ENCODE assay signal across 8 cellular contexts in the genomic region with DNA sequence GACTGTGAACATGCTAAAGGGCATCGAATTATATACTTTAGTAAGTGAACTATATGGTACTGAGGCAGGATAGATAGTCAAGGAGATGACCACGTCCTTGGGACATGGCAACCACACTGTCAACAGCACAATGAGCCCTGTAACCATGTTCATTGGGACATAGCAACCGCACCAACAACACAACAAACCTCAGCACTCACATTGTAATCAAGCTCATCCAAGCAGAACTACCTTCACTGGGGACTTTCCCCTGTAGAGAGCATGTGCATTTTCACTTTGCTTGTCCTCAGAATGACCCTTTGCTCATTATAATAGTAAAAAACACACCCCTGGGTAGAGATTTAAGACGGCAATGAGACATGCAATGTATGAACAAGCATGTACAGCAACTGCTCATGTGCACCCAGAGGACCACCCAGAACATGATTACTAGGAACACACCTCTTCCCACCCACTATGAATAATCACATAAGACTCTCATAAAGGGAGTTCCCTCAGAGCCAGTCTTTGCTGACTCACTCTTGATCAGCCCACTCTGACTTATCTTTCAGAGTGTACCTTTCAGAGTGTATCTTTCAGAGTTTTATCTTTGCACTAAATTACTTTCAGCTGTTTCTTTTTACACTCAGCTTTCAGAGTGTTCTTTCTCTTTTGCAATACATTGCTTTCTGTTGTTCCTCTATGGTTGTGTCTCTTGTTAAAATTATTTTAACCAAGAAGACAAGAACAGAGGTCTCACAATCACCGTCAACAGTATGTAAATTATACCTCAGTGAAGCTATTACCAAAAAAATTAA. TPM values are rescaled to one million over a fixed set of nuclear protein-coding genes. Genes with fewer than 3 reads are reported as not detected.
DNase-seq lines count a peak whose midpoint lies in the region; ATAC-seq and TF ChIP-seq lines count a peak whose summit lies in the region.

No MANE protein-coding gene starts in this region.

- peak overlapping the region; percentile 88 for H3K27ac Mint-ChIP-seq in T-helper 1 cell treated with Interleukin-12 subunit alpha and Interleukin-12 subunit beta and Interleukin-4 antibody, amounts not matched to agents 30 μg/mL and 1 μg/mL, for 36 hours

- WGBS in mammary epithelial cell (ENCODE audit: low coverage, missing lambda C conversion rate): 27% methylated on average over 5 of the region's 5 CpGs

- H3K79me2 ChIP-seq in mammary epithelial cell (ENCODE audit: insufficient read depth, low read length): no peaks in the 10 kb centered on the region

- dilution Hi-C loops in mammary epithelial cell (cut with HindIII; ENCODE audit: low sequenced_read_pairs): no loop called here

- H3K9me3 ChIP-seq in mammary epithelial cell (replicated peaks; ENCODE audit: insufficient read depth, low read length) (no peaks in the 10 kb centered on the region), lower lobe of right lung (no peaks in the 10 kb centered on the region)

- CTCF ChIA-PET in mammary epithelial cell (lab: Charles Lee; ENCODE audit: low non-redundant PET): interaction anchor here (0.6 to 0.9 kb wide), 2 partner anchors 531 to 750 kb away, joined by 3 to 6 read pairs; a partner anchor contains a TSS

- no TSS peak for BruUV-seq in mammary epithelial cell (replicated peaks; lab: Mats Ljungman, UMichigan)

- H3K36me3 Mint-ChIP-seq in T-helper 1 cell treated with Interleukin-12 subunit alpha and Interleukin-12 subunit beta and Interleukin-4 antibody, amounts not matched to agents 30 μg/mL and 1 μg/mL, for 36 hours (ENCODE audit: low read depth): no peaks in the 10 kb centered on the region

- peaks cover 38% of the 10 kb centered on the region for H3K4me1 Mint-ChIP-seq in T-helper 1 cell treated with Interleukin-12 subunit alpha and Interleukin-12 subunit beta and Interleukin-4 antibody, amounts not matched to agents 30 μg/mL and 1 μg/mL, for 36 hours (ENCODE audit: low read depth)

- no peaks in the 10 kb centered on the region for H3K9me3 Mint-ChIP-seq in T-helper 1 cell treated with Interleukin-12 subunit alpha and Interleukin-12 subunit beta and Interleukin-4 antibody, amounts not matched to agents 30 μg/mL and 1 μg/mL, for 36 hours

- peak overlapping the region; percentile 66 for H3K4me2 ChIP-seq in mammary epithelial cell (ENCODE audit: insufficient read depth, low read depth, low read length)

- in situ Hi-C loops in mammary epithelial cell (cut with MboI; ENCODE audit: low sequenced_read_pairs in 2 of 2): no loop called here

- DNase-seq in DMS53 (lab: John Stamatoyannopoulos, UW) (peak; percentile 95), HS-27A (ENCODE audit: low read depth) (peak; percentile 76), mammary epithelial cell (peak; percentile 95), lower lobe of right lung (no peak), stromal cell of bone marrow (ENCODE audit: low read depth) (peak; percentile 65), NCI-H446 (lab: John Stamatoyannopoulos, UW) (no peak)

- H3K4me1 ChIP-seq in mammary epithelial cell (ENCODE audit: insufficient read depth, low read length): peaks cover 43% of the 10 kb centered on the region
- H3K4me1 ChIP-seq in lower lobe of right lung: peaks cover 19% of the 10 kb centered on the region

- TF ChIP-seq CTCF in mammary epithelial cell (conservative IDR thresholded peaks at IDR 0.05 in 1 of 2, IDR thresholded peaks at IDR 0.05 in 1 of 2; ENCODE audit: extremely low read depth in 1 of 2, insufficient read depth in 1 of 2, low read depth in 1 of 2, low read length in 2 of 2): no peak
- TF ChIP-seq CTCF in lower lobe of right lung (IDR thresholded peaks at IDR 0.05): no peak

- ATAC-seq in GM21447 (IDR thresholded peaks at IDR 0.05; ENCODE audit: unreplicated experiment) (peak; percentile 75), lower lobe of right lung (peak; percentile 84 to 93)

- H3K36me3 ChIP-seq in mammary epithelial cell (ENCODE audit: insufficient read depth, low read length): no peaks in the 10 kb centered on the region
- no peaks in the 10 kb centered on the region for H3K36me3 ChIP-seq in lower lobe of right lung

- peaks cover 11% of the 10 kb centered on the region for H3K27me3 Mint-ChIP-seq in T-helper 1 cell treated with Interleukin-12 subunit alpha and Interleukin-12 subunit beta and Interleukin-4 antibody, amounts not matched to agents 30 μg/mL and 1 μg/mL, for 36 hours (ENCODE audit: low read depth)

- intact Hi-C loops in mammary epithelial cell (cut with micrococcal nuclease): loop anchor here (5.0 kb wide), 2 partner anchors 35 to 45 kb away; a partner anchor contains a TSS
- intact Hi-C loops in lower lobe of right lung (cut with DNase I): no loop called here

- H4K20me1 ChIP-seq in mammary epithelial cell (ENCODE audit: insufficient read depth, low read length): no peaks in the 10 kb centered on the region

- H3K27ac ChIP-seq in mammary epithelial cell (ENCODE audit: insufficient read depth, low read depth, low read length) (peak overlapping the region; percentile 100), lower lobe of right lung (peak overlapping the region; percentile 12)

- peak overlapping the region; percentile 45 for H2AFZ ChIP-seq in mammary epithelial cell (ENCODE audit: low read depth, low read length)

- H3K4me3 ChIP-seq in mammary epithelial cell (replicated peaks in 1 of 3; ENCODE audit: insufficient read depth in 1 of 3, low read depth in 2 of 3, low read length in 3 of 3) (peak overlapping the region in 1 of 3 experiments; percentile 37), lower lobe of right lung (no peak overlapping the region)

- H3K4me3 Mint-ChIP-seq in T-helper 1 cell treated with Interleukin-12 subunit alpha and Interleukin-12 subunit beta and Interleukin-4 antibody, amounts not matched to agents 30 μg/mL and 1 μg/mL, for 36 hours: peak overlapping the region; percentile 32

- H3K9ac ChIP-seq in mammary epithelial cell (ENCODE audit: insufficient read depth, low read length): peak overlapping the region; percentile 80

- H3K27me3 ChIP-seq in mammary epithelial cell (ENCODE audit: insufficient read depth, low read length) (no peaks in the 10 kb centered on the region), lower lobe of right lung (ENCODE audit: low read depth) (no peaks in the 10 kb centered on the region)

RNA-seq across cellular contexts. Expression of a gene that starts 4.1 kb away (rescaled TPM):
- total RNA-seq in mammary epithelial cell: under 1 TPM in 1 of 2 donors, not detected in 1; 0.87 TPM
- 1.6 TPM for polyA plus RNA-seq in mammary epithelial cell
- polyA minus RNA-seq in mammary epithelial cell: not detected
- 2.9 TPM for total RNA-seq in lower lobe of right lung

RNA-seq across cellular contexts. Expression of a gene that starts 30.6 kb away (rescaled TPM):
- 1 to 10 TPM in 1 of 2 donors, under 1 TPM in 1; 0.67 to 1.3 TPM for total RNA-seq in mammary epithelial cell
- 3.5 TPM for polyA plus RNA-seq in mammary epithelial cell
- polyA minus RNA-seq in mammary epithelial cell: not detected
- 150 TPM for total RNA-seq in lower lobe of right lung

RNA-seq across cellular contexts. Expression of a gene that starts 47.0 kb away (rescaled TPM):
- total RNA-seq in mammary epithelial cell (1 to 10 TPM; 2.7 to 6.3 TPM), lower lobe of right lung (81.9 TPM)
- polyA plus RNA-seq in mammary epithelial cell: 2.1 TPM
- 13.1 TPM for polyA minus RNA-seq in mammary epithelial cell

Comparison
In these comparisons a context has a peak if more than half of its experiments do, and no peak if none do; other contexts are left out.
1. DNase-seq: peak in DMS53 (single experiment), HS-27A (single experiment), mammary epithelial cell (single experiment) and stromal cell of bone marrow (single experiment); none in lower lobe of right lung (single experiment) and NCI-H446 (0 of 2).
2. RNA of a gene that starts 30.6 kb away (total RNA-seq): 150 TPM in lower lobe of right lung (single experiment); 0.67 to 1.3 TPM in mammary epithelial cell; every median in the first group is over 10 times any median in the second.
3. RNA of a gene that starts 47.0 kb away (total RNA-seq): 81.9 TPM in lower lobe of right lung (single experiment); 2.7 to 6.3 TPM in mammary epithelial cell; every median in the first group is over 10 times any median in the second.